ENCODE assay signal across 8 cellular contexts in genomic region chr15:74872702-74873035, GRCh38. TPM values are rescaled to one million over a fixed set of nuclear protein-coding genes. Genes with fewer than 3 reads are reported as not detected.
A peak's percentile ranks its signal among the peaks of the same experiment; 100 is the strongest.
DNase-seq lines count a peak whose midpoint lies in the region; ATAC-seq, FAIRE-seq and TF ChIP-seq lines count a peak whose summit lies in the region.

No MANE protein-coding gene starts in this region.

- H3K27me3 ChIP-seq in Caco-2 (replicated peaks; ENCODE audit: control insufficient read depth, insufficient read depth, low read length) (no peaks in the 10 kb centered on the region), Peyer's patch (no peaks in the 10 kb centered on the region)

- H3K4me1 ChIP-seq in Caco-2 (peaks cover 38% of the 10 kb centered on the region), Peyer's patch (peaks cover 8 to 48% (median 32%) of the 10 kb centered on the region in 4 donors)

- H3K27me3 Mint-ChIP-seq in Caco-2 (ENCODE audit: insufficient read depth, unreplicated experiment) (no peaks in the 10 kb centered on the region), osteocyte (ENCODE audit: unreplicated experiment) (peaks cover 9% of the 10 kb centered on the region)

- TSS peak; percentile 35 for BruUV-seq in Caco-2 (replicated peaks; lab: Mats Ljungman, UMichigan)

- DNase-seq in Caco-2: no peak
- DNase-seq in Peyer's patch: no peak
- no peak for DNase-seq in epithelial cell of esophagus (ENCODE audit: low read depth)
- DNase-seq in osteocyte (ENCODE audit: extremely low spot score, unreplicated experiment): no peak
- no peak for DNase-seq in OCI-M2 (lab: John Stamatoyannopoulos, UW; ENCODE audit: unreplicated experiment)
- DNase-seq in H54 (ENCODE audit: insufficient read length, low spot score): no peak

- H3K9me3 Mint-ChIP-seq in Caco-2 (ENCODE audit: unreplicated experiment): no peaks in the 10 kb centered on the region
- no peaks in the 10 kb centered on the region for H3K9me3 Mint-ChIP-seq in osteocyte (ENCODE audit: unreplicated experiment)

- CTCF ChIA-PET in Caco-2 (lab: Charles Lee): interaction anchor here (2.1 kb wide), 1 partner anchor 29 kb away, joined by 7 read pairs; no protein-coding TSS in a partner anchor

- H3K36me3 Mint-ChIP-seq in Caco-2 (ENCODE audit: insufficient read depth, unreplicated experiment) (peaks cover 45% of the 10 kb centered on the region), osteocyte (ENCODE audit: unreplicated experiment) (peaks cover 4% of the 10 kb centered on the region)

- TF ChIP-seq CTCF in Caco-2 (IDR thresholded peaks at IDR 0.05; ENCODE audit: insufficient read depth in 1 of 2, low read depth in 1 of 2, low read length in 1 of 2, severe bottlenecking in 1 of 2, unreplicated experiment in 1 of 2) (no peak), Peyer's patch (IDR thresholded peaks at IDR 0.05) (no peak), epithelial cell of esophagus (IDR thresholded peaks at IDR 0.05; ENCODE audit: insufficient read depth, low read depth, low read length, missing control alignments) (no peak), osteocyte (IDR thresholded peaks at IDR 0.05) (no peak)

- POLR2A ChIA-PET in Caco-2 (lab: Charles Lee): interaction anchor here (0.7 kb wide), 1 partner anchor 82 kb away, joined by 3 read pairs; no protein-coding TSS in a partner anchor

- H3K4me3 ChIP-seq in Caco-2 (ENCODE audit: low read depth, low read length): peak overlapping the region; percentile 81
- peak overlapping the region; percentile 66 to 89 (median 78) for H3K4me3 ChIP-seq in Peyer's patch
- peak overlapping the region; percentile 75 for H3K4me3 ChIP-seq in epithelial cell of esophagus (ENCODE audit: low read length)

- H3K27ac Mint-ChIP-seq in Caco-2 (ENCODE audit: unreplicated experiment) (peak overlapping the region; percentile 81), osteocyte (ENCODE audit: unreplicated experiment) (peak overlapping the region; percentile 94)

- peak overlapping the region; percentile 82 for H3K4me3 Mint-ChIP-seq in Caco-2 (ENCODE audit: unreplicated experiment)
- peak overlapping the region; percentile 95 for H3K4me3 Mint-ChIP-seq in osteocyte (ENCODE audit: unreplicated experiment)

- H3K9me3 ChIP-seq in Caco-2 (peaks cover 6% of the 10 kb centered on the region; the same call in 1 of the 2 replicates), Peyer's patch (no peaks in the 10 kb centered on the region)

- peak overlapping the region; percentile 91 to 98 (median 94) for H3K27ac ChIP-seq in Peyer's patch

- H3K36me3 ChIP-seq in Caco-2 (ENCODE audit: control insufficient read depth, insufficient read depth, low read length): peaks cover 2% of the 10 kb centered on the region; the same call in 1 of the 2 replicates
- H3K36me3 ChIP-seq in Peyer's patch: peaks cover 0 to 8% (median 0%) of the 10 kb centered on the region in 3 donors

- no peak for FAIRE-seq in H54 (lab: Jason Lieb, UNC)

- ATAC-seq in HG02852 (IDR thresholded peaks at IDR 0.05; ENCODE audit: unreplicated experiment) (no peak), GM18520 (IDR thresholded peaks at IDR 0.05; ENCODE audit: unreplicated experiment) (no peak)

- H3K4me1 Mint-ChIP-seq in Caco-2 (ENCODE audit: low read depth, unreplicated experiment) (peaks cover 21% of the 10 kb centered on the region), osteocyte (ENCODE audit: unreplicated experiment) (peaks cover 45% of the 10 kb centered on the region)

- TF ChIP-seq POLR2A in Peyer's patch (IDR thresholded peaks at IDR 0.05) (no peak), H54 (IDR thresholded peaks at IDR 0.05; ENCODE audit: low read depth, low read length) (no peak)

- intact Hi-C loops in Caco-2 (cut with micrococcal nuclease; ENCODE audit: unreplicated experiment): loop anchor here (1.0 to 5.0 kb wide), 3 partner anchors 18 to 35 kb away; partner anchors contain the start of genes FAM219B, MPI and ULK3

RNA-seq across cellular contexts. Expression of gene SCAMP2, which starts 0.5 kb away (rescaled TPM):
- total RNA-seq in Caco-2 (2022) (97.4 and 98.5 TPM in 2 replicates), Peyer's patch (100 to 1,000 TPM in 3 of 4 donors, 10 to 100 TPM in 1; 60.2 to 206 (median 151) TPM), osteocyte (65.0 and 73.4 TPM in 2 replicates)

RNA-seq across cellular contexts. Expression of gene MPI, which starts 17.2 kb away (rescaled TPM):
- total RNA-seq in Caco-2 (2022) (29.1 and 32.0 TPM in 2 replicates), Peyer's patch (100 to 1,000 TPM in 3 of 4 donors, 10 to 100 TPM in 1; 52.0 to 221 (median 174) TPM), osteocyte (30.1 TPM in 2 replicates)

RNA-seq across cellular contexts. Expression of gene ULK3, which starts 29.7 kb away (rescaled TPM):
- total RNA-seq in Caco-2 (2022): 28.2 and 33.4 TPM in 2 replicates
- 100 to 1,000 TPM; 194 to 508 (median 288) TPM for total RNA-seq in Peyer's patch
- total RNA-seq in osteocyte: 30.6 and 32.4 TPM in 2 replicates

RNA-seq across cellular contexts. Expression of gene FAM219B, which starts 34.0 kb away (rescaled TPM):
- total RNA-seq in Caco-2 (2022): 73.7 and 75.4 TPM in 2 replicates
- 10 to 100 TPM; 48.7 to 76.5 (median 57.6) TPM for total RNA-seq in Peyer's patch
- 70.4 and 76.5 TPM in 2 replicates for total RNA-seq in osteocyte

RNA-seq across cellular contexts. Expression of gene CPLX3, which starts 46.2 kb away (rescaled TPM):
- not detected in 2 replicates for total RNA-seq in Caco-2 (2022)
- total RNA-seq in Peyer's patch: not detected
- not detected in 2 replicates for total RNA-seq in osteocyte
